ENCODE assay signal across 28 cellular contexts in genomic region chr3:32937331-32937730, GRCh38. TPM values are rescaled to one million over a fixed set of nuclear protein-coding genes. Genes with fewer than 3 reads are reported as not detected.
DNase-seq lines count a peak whose midpoint lies in the region; ATAC-seq and TF ChIP-seq lines count a peak whose summit lies in the region.
"Had no signal": no experiment of that assay in that cellular context is flagged by ENCODE, and none has a peak within 500 bp of the region (broad histone marks: within the 10 kb centered on the region; RNA-seq: fewer than 3 reads in every experiment).

No MANE protein-coding gene starts in this region.

- H3K9ac ChIP-seq in PC-3 (ENCODE audit: low read length) = no peak overlapping the region

- intact Hi-C loops in PC-3 (cut with micrococcal nuclease) = loop anchor here (10.0 kb wide), 1 partner anchor 423 kb away; no protein-coding TSS in a partner anchor
- intact Hi-C loops in left lung (cut with DNase I) = loop anchor here in 1 of 2 donors (10.0 kb wide), 1 partner anchor 203 kb away; no protein-coding TSS in a partner anchor
- intact Hi-C loops in esophagus squamous epithelium (cut with DNase I) = loop anchor here (5.0 kb wide), 1 partner anchor 205 kb away; no protein-coding TSS in a partner anchor

- POLR2A ChIA-PET in PC-3 (lab: Charles Lee; ENCODE audit: unreplicated experiment) = no interaction called here
- POLR2A ChIA-PET in activated CD8-positive, alpha-beta T cell treated with anti-CD3 and anti-CD28 coated beads, Interleukin-2, amount 10 ng/mL, durations not matched to agents 7 days and 5 days (lab: Charles Lee) = no interaction called here

- peaks cover 6% of the 10 kb centered on the region for H3K27me3 Mint-ChIP-seq in activated CD8-positive, alpha-beta T cell treated with anti-CD3 and anti-CD28 coated beads, Interleukin-2, amount 10 ng/mL, durations not matched to agents 7 days and 5 days (ENCODE audit: low read depth)
- H3K27me3 Mint-ChIP-seq: activated naive CD8-positive, alpha-beta T cell; activated T-helper 17 cell treated with anti-CD3 and anti-CD28 coated beads, Interleukin-2, amount 50 U/mL, for 72 hours; stimulated activated naive B cell treated with anti-CD40 and anti-IgM and Interleukin-4, amounts not matched to agents 10 μg/mL and 1 μg/mL and 100 μg/mL, for 72 hours had no signal

- H3K9me3 Mint-ChIP-seq in activated CD8-positive, alpha-beta T cell treated with anti-CD3 and anti-CD28 coated beads, Interleukin-2, amount 10 ng/mL, durations not matched to agents 7 days and 5 days (ENCODE audit: insufficient read depth) = no peaks in the 10 kb centered on the region
- H3K9me3 Mint-ChIP-seq: activated CD4-positive, alpha-beta T cell treated with anti-CD3 and anti-CD28 coated beads, Interleukin-2, amount 10 ng/mL, durations not matched to agents 24 days and 14 days; activated T-helper 17 cell treated with anti-CD3 and anti-CD28 coated beads, Interleukin-2, amount 50 U/mL, for 72 hours; stimulated activated naive B cell treated with anti-CD40 and anti-IgM and Interleukin-4, amounts not matched to agents 10 μg/mL and 1 μg/mL and 100 μg/mL, for 72 hours had no signal

- BruUV-seq in PC-3 (replicated peaks; lab: Mats Ljungman, UMichigan) = no TSS peak

- WGBS in esophagus squamous epithelium, 2 donors = 67 to 72% methylated on average over 2 of the region's 2 CpGs

- H3F3A ChIP-seq in PC-3 (ENCODE audit: low read length, unreplicated experiment) = no peaks in the 10 kb centered on the region

- H3K27me3 ChIP-seq in PC-3 (ENCODE audit: low read length) (no peaks in the 10 kb centered on the region), left lung (no peaks in the 10 kb centered on the region), esophagus squamous epithelium (no peaks in the 10 kb centered on the region)
- H3K27me3 ChIP-seq: gastroesophageal sphincter, neutrophil had no signal

- H3K4me3 ChIP-seq in NB4 (ENCODE audit: low read depth, low read length) (no peak overlapping the region), PC-3 (ENCODE audit: low read length) (no peak overlapping the region), left lung (no peak overlapping the region), esophagus squamous epithelium (no peak overlapping the region)
- H3K4me3 ChIP-seq: gastroesophageal sphincter, smooth muscle cell, thoracic aorta had no signal

- H3K27ac ChIP-seq in PC-3 (ENCODE audit: low read length) (no peak overlapping the region), left lung (no peak overlapping the region), esophagus squamous epithelium (no peak overlapping the region)
- H3K27ac ChIP-seq: gastroesophageal sphincter, neutrophil, thoracic aorta had no signal

- H4K20me1 ChIP-seq in PC-3 (ENCODE audit: low read length) = no peaks in the 10 kb centered on the region

- CTCF ChIA-PET in PC-3 (lab: Charles Lee) = no interaction called here
- CTCF ChIA-PET in activated CD8-positive, alpha-beta T cell treated with anti-CD3 and anti-CD28 coated beads, Interleukin-2, amount 10 ng/mL, durations not matched to agents 7 days and 5 days (lab: Charles Lee) = no interaction called here

- no peaks in the 10 kb centered on the region for H3K9me2 ChIP-seq in PC-3 (replicated peaks; ENCODE audit: low read length)

- no peaks in the 10 kb centered on the region for H3K9me3 ChIP-seq in PC-3 (ENCODE audit: low read length)
- H3K9me3 ChIP-seq in left lung = no peaks in the 10 kb centered on the region
- H3K9me3 ChIP-seq in esophagus squamous epithelium = no peaks in the 10 kb centered on the region
- H3K9me3 ChIP-seq: gastroesophageal sphincter, neutrophil, thoracic aorta had no signal

- TF ChIP-seq CTCF in NB4 (IDR thresholded peaks at IDR 0.05; ENCODE audit: low read depth, low read length) (no peak), PC-3 (conservative IDR thresholded peaks at IDR 0.05; ENCODE audit: low read depth, low read length) (no peak), left lung (IDR thresholded peaks at IDR 0.05) (no peak), esophagus squamous epithelium (IDR thresholded peaks at IDR 0.05) (no peak)

- H3K4me2 ChIP-seq in PC-3 (ENCODE audit: low read length) = no peak overlapping the region
- H3K4me2 ChIP-seq: smooth muscle cell had no signal

- H3K4me3 Mint-ChIP-seq in activated CD8-positive, alpha-beta T cell treated with anti-CD3 and anti-CD28 coated beads, Interleukin-2, amount 10 ng/mL, durations not matched to agents 7 days and 5 days = no peak overlapping the region
- H3K4me3 Mint-ChIP-seq: activated CD4-positive, alpha-beta T cell treated with anti-CD3 and anti-CD28 coated beads, Interleukin-2, amount 10 ng/mL, durations not matched to agents 24 days and 14 days; activated naive CD8-positive, alpha-beta T cell; activated T-helper 17 cell treated with anti-CD3 and anti-CD28 coated beads, Interleukin-2, amount 50 U/mL, for 72 hours; stimulated activated naive B cell treated with anti-CD40 and anti-IgM and Interleukin-4, amounts not matched to agents 10 μg/mL and 1 μg/mL and 100 μg/mL, for 72 hours had no signal

- TF ChIP-seq POLR2A in NB4 (IDR thresholded peaks at IDR 0.05; ENCODE audit: extremely low read depth, insufficient read length) (no peak), esophagus squamous epithelium (IDR thresholded peaks at IDR 0.05) (no peak)

- H2AFZ ChIP-seq in PC-3 (ENCODE audit: low read length) = 0 out of 2 replicates have a peak overlapping the region, but pooled peaks have one; percentile 16

- DNase-seq in EL (peak; percentile 9), NB4 (ENCODE audit: low read depth) (peak; percentile 11), PC-3 (peak; percentile 24), left lung (no peak), esophagus squamous epithelium (lab: John Stamatoyannopoulos, UW) (no peak), MV-4-11 (lab: John Stamatoyannopoulos, UW) (no peak), NCI-H1092 treated with DMSO at 0.1 percent for 48 hours (lab: John Stamatoyannopoulos, UW) (no peak)
- DNase-seq in activated CD8-positive, alpha-beta T cell treated with anti-CD3 and anti-CD28 coated beads, Interleukin-2, amount 10 ng/mL, durations not matched to agents 7 days and 5 days = no peak
- DNase-seq: activated CD4-positive, alpha-beta T cell treated with anti-CD3 and anti-CD28 coated beads, Interleukin-2, amount 10 ng/mL, durations not matched to agents 24 days and 14 days; cerebellar nuclear complex; DMS153; erythroblast; Karpas-422; kidney; NCI-H1048; NCI-H2081 treated with DMSO at 0.1 percent for 48 hours; NCI-H774; SIG-M5; stimulated activated naive B cell treated with anti-CD40 and anti-IgM and Interleukin-4, amounts not matched to agents 10 μg/mL and 1 μg/mL and 100 μg/mL, for 72 hours; T-helper 1 cell had no signal

- no peak overlapping the region for H3K27ac Mint-ChIP-seq in activated CD8-positive, alpha-beta T cell treated with anti-CD3 and anti-CD28 coated beads, Interleukin-2, amount 10 ng/mL, durations not matched to agents 7 days and 5 days
- H3K27ac Mint-ChIP-seq: activated CD4-positive, alpha-beta T cell treated with anti-CD3 and anti-CD28 coated beads, Interleukin-2, amount 10 ng/mL, durations not matched to agents 24 days and 14 days; activated naive CD8-positive, alpha-beta T cell; activated T-helper 17 cell treated with anti-CD3 and anti-CD28 coated beads, Interleukin-2, amount 50 U/mL, for 72 hours; stimulated activated naive B cell treated with anti-CD40 and anti-IgM and Interleukin-4, amounts not matched to agents 10 μg/mL and 1 μg/mL and 100 μg/mL, for 72 hours had no signal

- ATAC-seq in PC-3 (peak; percentile 89), left lung (peak; percentile 41)
- ATAC-seq in activated CD8-positive, alpha-beta T cell treated with anti-CD3 and anti-CD28 coated beads, Interleukin-2, amount 10 ng/mL, durations not matched to agents 7 days and 5 days = no peak
- ATAC-seq: activated T-helper 17 cell treated with anti-CD3 and anti-CD28 coated beads, Interleukin-2, amount 50 U/mL, for 72 hours; gastroesophageal sphincter; stimulated activated naive B cell treated with anti-CD40 and anti-IgM and Interleukin-4, amounts not matched to agents 10 μg/mL and 1 μg/mL and 100 μg/mL, for 72 hours had no signal

- no peaks in the 10 kb centered on the region for H3K4me1 Mint-ChIP-seq in activated CD8-positive, alpha-beta T cell treated with anti-CD3 and anti-CD28 coated beads, Interleukin-2, amount 10 ng/mL, durations not matched to agents 7 days and 5 days (ENCODE audit: low read depth)
- H3K4me1 Mint-ChIP-seq: activated CD4-positive, alpha-beta T cell treated with anti-CD3 and anti-CD28 coated beads, Interleukin-2, amount 10 ng/mL, durations not matched to agents 24 days and 14 days; activated T-helper 17 cell treated with anti-CD3 and anti-CD28 coated beads, Interleukin-2, amount 50 U/mL, for 72 hours; stimulated activated naive B cell treated with anti-CD40 and anti-IgM and Interleukin-4, amounts not matched to agents 10 μg/mL and 1 μg/mL and 100 μg/mL, for 72 hours had no signal

- H3K36me3 ChIP-seq in PC-3 (ENCODE audit: low read depth, low read length) (no peaks in the 10 kb centered on the region), left lung (no peaks in the 10 kb centered on the region), esophagus squamous epithelium (no peaks in the 10 kb centered on the region)
- H3K36me3 ChIP-seq: gastroesophageal sphincter, neutrophil, thoracic aorta had no signal

- H3K4me1 ChIP-seq in PC-3 (ENCODE audit: insufficient read depth, low read length) = peaks cover 4% of the 10 kb centered on the region; the same call in 1 of the 2 replicates
- H3K4me1 ChIP-seq in left lung = no peaks in the 10 kb centered on the region
- H3K4me1 ChIP-seq in esophagus squamous epithelium = no peaks in the 10 kb centered on the region
- H3K4me1 ChIP-seq: gastroesophageal sphincter had no signal

- H3K79me2 ChIP-seq in PC-3 (ENCODE audit: low read length) = no peaks in the 10 kb centered on the region

- H3K36me3 Mint-ChIP-seq in activated CD8-positive, alpha-beta T cell treated with anti-CD3 and anti-CD28 coated beads, Interleukin-2, amount 10 ng/mL, durations not matched to agents 7 days and 5 days (ENCODE audit: low read depth) = no peaks in the 10 kb centered on the region
- H3K36me3 Mint-ChIP-seq: stimulated activated naive B cell treated with anti-CD40 and anti-IgM and Interleukin-4, amounts not matched to agents 10 μg/mL and 1 μg/mL and 100 μg/mL, for 72 hours had no signal

RNA-seq across cellular contexts. Expression of gene CCR4, which starts 14.1 kb away (rescaled TPM):
- total RNA-seq in PC-3 (2014; rRNA removed) (0.29 TPM in 1 of 2 replicates, not detected in the other), left lung (1 to 10 TPM in 1 of 2 donors, under 1 TPM in 1; 0.87 to 1.2 TPM), esophagus squamous epithelium (under 1 TPM; 0.27 to 0.94 (median 0.62) TPM)
- total RNA-seq in activated CD8-positive, alpha-beta T cell treated with anti-CD3 and anti-CD28 coated beads, Interleukin-2, amount 10 ng/mL, durations not matched to agents 7 days and 5 days = 1 to 10 TPM; 2.9 TPM
- total RNA-seq: astrocyte, gastroesophageal sphincter, lung microvascular endothelial cell, smooth muscle cell had no signal

Comparison
In these comparisons a context has a peak if more than half of its experiments do, and no peak if none do; other contexts are left out.
1. DNase-seq: peak in EL (single experiment), NB4 (single experiment) and PC-3 (single experiment); none in left lung (0 of 2), esophagus squamous epithelium (single experiment), activated CD8-positive, alpha-beta T cell treated with anti-CD3 and anti-CD28 coated beads, Interleukin-2, amount 10 ng/mL, durations not matched to agents 7 days and 5 days (single experiment), MV-4-11 (single experiment) and NCI-H1092 treated with DMSO at 0.1 percent for 48 hours (single experiment).